Comparison of ENCODE assay signal across 2 cellular contexts in the genomic region with DNA sequence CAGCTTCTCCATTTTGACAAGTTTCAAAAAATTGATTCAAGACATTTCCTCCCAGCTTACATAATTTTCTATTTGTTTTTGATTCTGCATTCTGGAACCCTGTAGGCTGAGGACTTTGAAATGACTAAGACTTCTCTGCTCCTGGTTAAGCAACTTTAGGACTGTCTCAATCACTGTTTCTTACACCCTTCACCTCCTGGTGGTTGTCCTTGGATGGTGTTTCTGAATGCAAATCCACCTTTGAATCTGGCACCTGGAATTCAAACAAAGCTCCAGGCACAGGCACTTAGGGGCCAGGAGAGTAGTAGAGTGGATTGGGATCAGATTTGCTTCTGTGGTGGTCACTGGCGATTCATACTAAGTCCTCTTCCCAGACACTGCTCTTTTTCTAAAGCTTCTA.
TF ChIP-seq lines count a peak whose summit lies in the region.

No MANE protein-coding gene starts in this region.

TF ChIP-seq in H1, 55 proteins besides CTCF, POLR2A, EP300 and RAD21:
- no peak for TF ChIP-seq HDAC2 (IDR thresholded peaks at IDR 0.05; ENCODE audit: borderline replicate concordance in 1 of 2, low read depth in 2 of 2, low read length in 2 of 2)
- no peak for TF ChIP-seq ATF2 (IDR thresholded peaks at IDR 0.05; ENCODE audit: low read length)
- TF ChIP-seq KDM4A (IDR thresholded peaks at IDR 0.05; ENCODE audit: low read depth, low read length, severe bottlenecking), result no peak
- TF ChIP-seq SIX5 (IDR thresholded peaks at IDR 0.05; ENCODE audit: low read depth, low read length), result no peak
- TF ChIP-seq ZNF274 (IDR thresholded peaks at IDR 0.05; ENCODE audit: borderline replicate concordance, extremely low read depth, low read length), result no peak

TF ChIP-seq in liver, 16 proteins besides CTCF, POLR2A, EP300 and RAD21:
- TF ChIP-seq EGR1 (IDR thresholded peaks at IDR 0.05; ENCODE audit: low read depth in 2 of 2) (no peak), TAF1 (conservative IDR thresholded peaks at IDR 0.05) (no peak), MAX (IDR thresholded peaks at IDR 0.05) (no peak), HNF4G (IDR thresholded peaks at IDR 0.05) (no peak), HNF4A (conservative IDR thresholded peaks at IDR 0.05) (no peak), FOXA2 (IDR thresholded peaks at IDR 0.05) (no peak), YY1 (IDR thresholded peaks at IDR 0.05) (no peak)
TF ChIP-seq in liver: peak in this region for 0.
